Comparison of ENCODE assay signal across 1 cellular context in genomic region chr20:50931306-50932015, GRCh38.
TF ChIP-seq lines count a peak whose summit lies in the region.

TSS of gene ADNP (minus strand) at chr20:50931437. CDS start at chr20:50903996, 27,441 bp downstream.

TF ChIP-seq in GM23338, 12 proteins besides CTCF, POLR2A, EP300 and RAD21:
- TF ChIP-seq, protein P1, sequence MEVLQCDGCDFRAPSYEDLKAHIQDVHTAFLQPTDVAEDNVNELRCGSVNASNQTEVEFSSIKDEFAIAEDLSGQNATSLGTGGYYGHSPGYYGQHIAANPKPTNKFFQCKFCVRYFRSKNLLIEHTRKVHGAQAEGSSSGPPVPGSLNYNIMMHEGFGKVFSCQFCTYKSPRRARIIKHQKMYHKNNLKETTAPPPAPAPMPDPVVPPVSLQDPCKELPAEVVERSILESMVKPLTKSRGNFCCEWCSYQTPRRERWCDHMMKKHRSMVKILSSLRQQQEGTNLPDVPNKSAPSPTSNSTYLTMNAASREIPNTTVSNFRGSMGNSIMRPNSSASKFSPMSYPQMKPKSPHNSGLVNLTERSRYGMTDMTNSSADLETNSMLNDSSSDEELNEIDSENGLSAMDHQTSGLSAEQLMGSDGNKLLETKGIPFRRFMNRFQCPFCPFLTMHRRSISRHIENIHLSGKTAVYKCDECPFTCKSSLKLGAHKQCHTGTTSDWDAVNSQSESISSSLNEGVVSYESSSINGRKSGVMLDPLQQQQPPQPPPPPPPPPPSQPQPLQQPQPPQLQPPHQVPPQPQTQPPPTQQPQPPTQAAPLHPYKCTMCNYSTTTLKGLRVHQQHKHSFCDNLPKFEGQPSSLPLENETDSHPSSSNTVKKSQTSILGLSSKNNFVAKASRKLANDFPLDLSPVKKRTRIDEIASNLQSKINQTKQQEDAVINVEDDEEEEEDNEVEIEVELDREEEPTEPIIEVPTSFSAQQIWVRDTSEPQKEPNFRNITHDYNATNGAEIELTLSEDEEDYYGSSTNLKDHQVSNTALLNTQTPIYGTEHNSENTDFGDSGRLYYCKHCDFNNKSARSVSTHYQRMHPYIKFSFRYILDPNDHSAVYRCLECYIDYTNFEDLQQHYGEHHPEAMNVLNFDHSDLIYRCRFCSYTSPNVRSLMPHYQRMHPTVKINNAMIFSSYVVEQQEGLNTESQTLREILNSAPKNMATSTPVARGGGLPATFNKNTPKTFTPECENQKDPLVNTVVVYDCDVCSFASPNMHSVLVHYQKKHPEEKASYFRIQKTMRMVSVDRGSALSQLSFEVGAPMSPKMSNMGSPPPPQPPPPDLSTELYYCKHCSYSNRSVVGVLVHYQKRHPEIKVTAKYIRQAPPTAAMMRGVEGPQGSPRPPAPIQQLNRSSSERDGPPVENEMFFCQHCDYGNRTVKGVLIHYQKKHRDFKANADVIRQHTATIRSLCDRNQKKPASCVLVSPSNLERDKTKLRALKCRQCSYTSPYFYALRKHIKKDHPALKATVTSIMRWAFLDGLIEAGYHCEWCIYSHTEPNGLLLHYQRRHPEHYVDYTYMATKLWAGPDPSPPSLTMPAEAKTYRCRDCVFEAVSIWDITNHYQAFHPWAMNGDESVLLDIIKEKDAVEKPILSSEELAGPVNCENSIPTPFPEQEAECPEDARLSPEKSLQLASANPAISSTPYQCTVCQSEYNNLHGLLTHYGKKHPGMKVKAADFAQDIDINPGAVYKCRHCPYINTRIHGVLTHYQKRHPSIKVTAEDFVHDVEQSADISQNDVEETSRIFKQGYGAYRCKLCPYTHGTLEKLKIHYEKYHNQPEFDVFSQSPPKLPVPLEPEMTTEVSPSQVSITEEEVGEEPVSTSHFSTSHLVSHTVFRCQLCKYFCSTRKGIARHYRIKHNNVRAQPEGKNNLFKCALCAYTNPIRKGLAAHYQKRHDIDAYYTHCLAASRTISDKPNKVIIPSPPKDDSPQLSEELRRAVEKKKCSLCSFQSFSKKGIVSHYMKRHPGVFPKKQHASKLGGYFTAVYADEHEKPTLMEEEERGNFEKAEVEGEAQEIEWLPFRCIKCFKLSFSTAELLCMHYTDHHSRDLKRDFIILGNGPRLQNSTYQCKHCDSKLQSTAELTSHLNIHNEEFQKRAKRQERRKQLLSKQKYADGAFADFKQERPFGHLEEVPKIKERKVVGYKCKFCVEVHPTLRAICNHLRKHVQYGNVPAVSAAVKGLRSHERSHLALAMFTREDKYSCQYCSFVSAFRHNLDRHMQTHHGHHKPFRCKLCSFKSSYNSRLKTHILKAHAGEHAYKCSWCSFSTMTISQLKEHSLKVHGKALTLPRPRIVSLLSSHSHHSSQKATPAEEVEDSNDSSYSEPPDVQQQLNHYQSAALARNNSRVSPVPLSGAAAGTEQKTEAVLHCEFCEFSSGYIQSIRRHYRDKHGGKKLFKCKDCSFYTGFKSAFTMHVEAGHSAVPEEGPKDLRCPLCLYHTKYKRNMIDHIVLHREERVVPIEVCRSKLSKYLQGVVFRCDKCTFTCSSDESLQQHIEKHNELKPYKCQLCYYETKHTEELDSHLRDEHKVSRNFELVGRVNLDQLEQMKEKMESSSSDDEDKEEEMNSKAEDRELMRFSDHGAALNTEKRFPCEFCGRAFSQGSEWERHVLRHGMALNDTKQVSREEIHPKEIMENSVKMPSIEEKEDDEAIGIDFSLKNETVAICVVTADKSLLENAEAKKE (CRISPR knock-in tag; IDR thresholded peaks at IDR 0.05) = 0 out of 2 replicates have a peak, but pooled peaks have one; percentile 43
- TF ChIP-seq POLR2AphosphoS5 (IDR thresholded peaks at IDR 0.05; ENCODE audit: low read depth) (peak; percentile 67), ZNF114 (CRISPR knock-in tag; IDR thresholded peaks at IDR 0.05) (0 out of 2 replicates have a peak, but pooled peaks have one; percentile 55), CREB1 (CRISPR knock-in tag; IDR thresholded peaks at IDR 0.05; ENCODE audit: low read depth) (peak; percentile 88), ZNF331 (CRISPR knock-in tag; IDR thresholded peaks at IDR 0.05; ENCODE audit: low read depth) (0 out of 2 replicates have a peak, but pooled peaks have one; percentile 20), REST (IDR thresholded peaks at IDR 0.05; ENCODE audit: unreplicated experiment) (no peak)
TF ChIP-seq in GM23338: peak in this region for 5.
